2 cellular contexts compared by ENCODE assay signal in the genomic region with DNA sequence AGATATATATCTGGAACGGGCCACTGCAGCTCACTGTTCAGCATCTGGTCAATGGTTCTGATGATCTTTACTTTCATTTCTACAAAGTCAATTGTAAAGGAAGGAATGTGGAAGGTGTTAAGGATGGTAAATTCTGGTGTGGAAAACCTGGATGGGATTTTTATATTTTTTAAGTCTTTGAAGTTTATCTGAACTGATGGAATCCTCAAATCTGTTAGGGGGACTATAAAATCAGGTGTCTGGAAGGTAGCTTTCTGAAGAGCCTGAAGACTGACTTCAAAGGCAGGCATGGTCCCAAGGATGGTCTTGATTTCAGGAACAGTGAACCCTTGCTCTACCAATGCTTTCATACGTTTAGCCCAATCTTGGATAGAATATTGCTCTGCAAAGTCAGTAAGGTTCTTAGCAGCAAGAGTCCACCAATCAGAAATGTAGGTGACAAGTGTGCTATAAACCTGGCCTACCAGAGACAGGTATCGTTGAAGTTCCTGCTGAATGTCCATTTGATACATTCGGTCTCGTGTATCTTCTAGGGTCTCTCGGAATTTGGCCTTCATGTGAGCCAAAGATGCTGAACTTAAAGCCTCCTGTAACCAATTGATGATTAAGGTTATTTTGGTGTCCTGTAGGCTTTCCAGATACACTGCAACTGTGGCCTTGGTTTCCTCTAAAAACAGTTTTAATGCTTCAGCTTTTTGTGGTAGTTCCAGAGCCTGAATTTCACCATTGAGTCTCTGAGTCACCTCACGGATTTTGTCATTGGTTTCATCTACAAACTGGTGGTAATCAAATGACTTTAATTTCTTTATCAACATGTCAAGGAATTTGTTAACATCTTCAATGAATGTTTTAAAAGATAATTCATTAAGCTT.
A peak's percentile ranks its signal among the peaks of the same experiment; 100 is the strongest.
TF ChIP-seq lines count a peak whose summit lies in the region.

No MANE protein-coding gene starts in this region.

TF ChIP-seq in K562, 482 proteins besides CTCF, POLR2A, EP300 and RAD21:
- TF ChIP-seq RBM22 (IDR thresholded peaks at IDR 0.05; ENCODE audit: low read depth, low read length, poor library complexity, severe bottlenecking) (no peak), RAD51 (IDR thresholded peaks at IDR 0.05; ENCODE audit: borderline replicate concordance, low read depth) (no peak), SMARCA4 (IDR thresholded peaks at IDR 0.05) (no peak), BRD4 (IDR thresholded peaks at IDR 0.05) (no peak), ARID1B (IDR thresholded peaks at IDR 0.05) (no peak), NFIX (CRISPR knock-in tag; IDR thresholded peaks at IDR 0.05; ENCODE audit: low read depth) (no peak), ILF3 (IDR thresholded peaks at IDR 0.05; ENCODE audit: borderline replicate concordance) (no peak), CXXC5 (CRISPR knock-in tag; IDR thresholded peaks at IDR 0.05) (no peak), MCM5 (IDR thresholded peaks at IDR 0.05; ENCODE audit: low read depth) (no peak), ZC3H11A (IDR thresholded peaks at IDR 0.05; ENCODE audit: low read depth, low read length) (no peak), TBL1XR1 (IDR thresholded peaks at IDR 0.05; ENCODE audit: low read length in 2 of 2) (no peak), SMARCA5 (IDR thresholded peaks at IDR 0.05) (no peak), RBM17 (IDR thresholded peaks at IDR 0.05; ENCODE audit: borderline replicate concordance, low read depth, low read length) (no peak), KDM4B (IDR thresholded peaks at IDR 0.05; ENCODE audit: borderline replicate concordance in 2 of 2, low read depth in 1 of 2) (no peak)
- TF ChIP-seq, protein P1, sequence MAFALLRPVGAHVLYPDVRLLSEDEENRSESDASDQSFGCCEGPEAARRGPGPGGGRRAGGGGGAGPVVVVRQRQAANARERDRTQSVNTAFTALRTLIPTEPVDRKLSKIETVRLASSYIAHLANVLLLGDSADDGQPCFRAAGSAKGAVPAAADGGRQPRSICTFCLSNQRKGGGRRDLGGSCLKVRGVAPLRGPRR (CRISPR knock-in tag; IDR thresholded peaks at IDR 0.05): no peak
- TF ChIP-seq, protein P2, sequence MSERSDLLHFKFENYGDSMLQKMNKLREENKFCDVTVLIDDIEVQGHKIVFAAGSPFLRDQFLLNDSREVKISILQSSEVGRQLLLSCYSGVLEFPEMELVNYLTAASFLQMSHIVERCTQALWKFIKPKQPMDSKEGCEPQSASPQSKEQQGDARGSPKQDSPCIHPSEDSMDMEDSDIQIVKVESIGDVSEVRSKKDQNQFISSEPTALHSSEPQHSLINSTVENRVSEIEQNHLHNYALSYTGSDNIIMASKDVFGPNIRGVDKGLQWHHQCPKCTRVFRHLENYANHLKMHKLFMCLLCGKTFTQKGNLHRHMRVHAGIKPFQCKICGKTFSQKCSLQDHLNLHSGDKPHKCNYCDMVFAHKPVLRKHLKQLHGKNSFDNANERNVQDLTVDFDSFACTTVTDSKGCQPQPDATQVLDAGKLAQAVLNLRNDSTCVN (CRISPR knock-in tag; IDR thresholded peaks at IDR 0.05): no peak
- TF ChIP-seq, protein P3, sequence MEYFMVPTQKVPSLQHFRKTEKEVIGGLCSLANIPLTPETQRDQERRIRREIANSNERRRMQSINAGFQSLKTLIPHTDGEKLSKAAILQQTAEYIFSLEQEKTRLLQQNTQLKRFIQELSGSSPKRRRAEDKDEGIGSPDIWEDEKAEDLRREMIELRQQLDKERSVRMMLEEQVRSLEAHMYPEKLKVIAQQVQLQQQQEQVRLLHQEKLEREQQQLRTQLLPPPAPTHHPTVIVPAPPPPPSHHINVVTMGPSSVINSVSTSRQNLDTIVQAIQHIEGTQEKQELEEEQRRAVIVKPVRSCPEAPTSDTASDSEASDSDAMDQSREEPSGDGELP (CRISPR knock-in tag; IDR thresholded peaks at IDR 0.05; ENCODE audit: borderline replicate concordance): no peak
- TF ChIP-seq, protein P4, sequence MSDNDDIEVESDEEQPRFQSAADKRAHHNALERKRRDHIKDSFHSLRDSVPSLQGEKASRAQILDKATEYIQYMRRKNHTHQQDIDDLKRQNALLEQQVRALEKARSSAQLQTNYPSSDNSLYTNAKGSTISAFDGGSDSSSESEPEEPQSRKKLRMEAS (CRISPR knock-in tag; IDR thresholded peaks at IDR 0.05): no peak
- TF ChIP-seq, protein P5, sequence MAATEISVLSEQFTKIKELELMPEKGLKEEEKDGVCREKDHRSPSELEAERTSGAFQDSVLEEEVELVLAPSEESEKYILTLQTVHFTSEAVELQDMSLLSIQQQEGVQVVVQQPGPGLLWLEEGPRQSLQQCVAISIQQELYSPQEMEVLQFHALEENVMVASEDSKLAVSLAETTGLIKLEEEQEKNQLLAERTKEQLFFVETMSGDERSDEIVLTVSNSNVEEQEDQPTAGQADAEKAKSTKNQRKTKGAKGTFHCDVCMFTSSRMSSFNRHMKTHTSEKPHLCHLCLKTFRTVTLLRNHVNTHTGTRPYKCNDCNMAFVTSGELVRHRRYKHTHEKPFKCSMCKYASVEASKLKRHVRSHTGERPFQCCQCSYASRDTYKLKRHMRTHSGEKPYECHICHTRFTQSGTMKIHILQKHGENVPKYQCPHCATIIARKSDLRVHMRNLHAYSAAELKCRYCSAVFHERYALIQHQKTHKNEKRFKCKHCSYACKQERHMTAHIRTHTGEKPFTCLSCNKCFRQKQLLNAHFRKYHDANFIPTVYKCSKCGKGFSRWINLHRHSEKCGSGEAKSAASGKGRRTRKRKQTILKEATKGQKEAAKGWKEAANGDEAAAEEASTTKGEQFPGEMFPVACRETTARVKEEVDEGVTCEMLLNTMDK (IDR thresholded peaks at IDR 0.05; ENCODE audit: borderline replicate concordance, insufficient read depth, low read depth, low read length, poor library complexity, severe bottlenecking): no peak

TF ChIP-seq in HepG2, 621 proteins besides CTCF, POLR2A, EP300 and RAD21 (continues in another document):
- peak; percentile 62; the same call in 1 of the 2 replicates for TF ChIP-seq ZNF180 (CRISPR knock-in tag; IDR thresholded peaks at IDR 0.05; ENCODE audit: borderline replicate concordance, low read depth)
- TF ChIP-seq ZNF143 (CRISPR knock-in tag; IDR thresholded peaks at IDR 0.05): no peak
- peak; percentile 84; the same call in 1 of the 2 replicates for TF ChIP-seq ZNF879 (CRISPR knock-in tag; IDR thresholded peaks at IDR 0.05)
- TF ChIP-seq ELF4 (CRISPR knock-in tag; IDR thresholded peaks at IDR 0.05; ENCODE audit: borderline replicate concordance): no peak
- peak; percentile 70; the same call in 1 of the 2 replicates for TF ChIP-seq POLR2G (IDR thresholded peaks at IDR 0.05; ENCODE audit: low read depth, low read length)
- peak; percentile 60; the same call in 1 of the 2 replicates for TF ChIP-seq ZNF616 (CRISPR knock-in tag; IDR thresholded peaks at IDR 0.05; ENCODE audit: low read depth)
- TF ChIP-seq DNMT1 (CRISPR knock-in tag; IDR thresholded peaks at IDR 0.05): no peak
- peak; percentile 48; the same call in 1 of the 2 replicates for TF ChIP-seq ZNF772 (CRISPR knock-in tag; IDR thresholded peaks at IDR 0.05)
- TF ChIP-seq XRCC5 (optimal IDR thresholded peaks at IDR 0.05; ENCODE audit: low read length): no peak
- 0 out of 2 replicates have a peak, but pooled peaks have one; percentile 29 for TF ChIP-seq HNRNPL (IDR thresholded peaks at IDR 0.05; ENCODE audit: low read depth, low read length)
- 0 out of 2 replicates have a peak, but pooled peaks have one; percentile 0 for TF ChIP-seq MXD4 (CRISPR knock-in tag; IDR thresholded peaks at IDR 0.05)
- TF ChIP-seq ZFP82 (CRISPR knock-in tag; IDR thresholded peaks at IDR 0.05; ENCODE audit: borderline replicate concordance): 0 out of 2 replicates have a peak, but pooled peaks have one; percentile 13
- TF ChIP-seq, protein P6, sequence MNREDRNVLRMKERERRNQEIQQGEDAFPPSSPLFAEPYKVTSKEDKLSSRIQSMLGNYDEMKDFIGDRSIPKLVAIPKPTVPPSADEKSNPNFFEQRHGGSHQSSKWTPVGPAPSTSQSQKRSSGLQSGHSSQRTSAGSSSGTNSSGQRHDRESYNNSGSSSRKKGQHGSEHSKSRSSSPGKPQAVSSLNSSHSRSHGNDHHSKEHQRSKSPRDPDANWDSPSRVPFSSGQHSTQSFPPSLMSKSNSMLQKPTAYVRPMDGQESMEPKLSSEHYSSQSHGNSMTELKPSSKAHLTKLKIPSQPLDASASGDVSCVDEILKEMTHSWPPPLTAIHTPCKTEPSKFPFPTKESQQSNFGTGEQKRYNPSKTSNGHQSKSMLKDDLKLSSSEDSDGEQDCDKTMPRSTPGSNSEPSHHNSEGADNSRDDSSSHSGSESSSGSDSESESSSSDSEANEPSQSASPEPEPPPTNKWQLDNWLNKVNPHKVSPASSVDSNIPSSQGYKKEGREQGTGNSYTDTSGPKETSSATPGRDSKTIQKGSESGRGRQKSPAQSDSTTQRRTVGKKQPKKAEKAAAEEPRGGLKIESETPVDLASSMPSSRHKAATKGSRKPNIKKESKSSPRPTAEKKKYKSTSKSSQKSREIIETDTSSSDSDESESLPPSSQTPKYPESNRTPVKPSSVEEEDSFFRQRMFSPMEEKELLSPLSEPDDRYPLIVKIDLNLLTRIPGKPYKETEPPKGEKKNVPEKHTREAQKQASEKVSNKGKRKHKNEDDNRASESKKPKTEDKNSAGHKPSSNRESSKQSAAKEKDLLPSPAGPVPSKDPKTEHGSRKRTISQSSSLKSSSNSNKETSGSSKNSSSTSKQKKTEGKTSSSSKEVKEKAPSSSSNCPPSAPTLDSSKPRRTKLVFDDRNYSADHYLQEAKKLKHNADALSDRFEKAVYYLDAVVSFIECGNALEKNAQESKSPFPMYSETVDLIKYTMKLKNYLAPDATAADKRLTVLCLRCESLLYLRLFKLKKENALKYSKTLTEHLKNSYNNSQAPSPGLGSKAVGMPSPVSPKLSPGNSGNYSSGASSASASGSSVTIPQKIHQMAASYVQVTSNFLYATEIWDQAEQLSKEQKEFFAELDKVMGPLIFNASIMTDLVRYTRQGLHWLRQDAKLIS (CRISPR knock-in tag; IDR thresholded peaks at IDR 0.05): peak; percentile 88
- TF ChIP-seq GATA4 (IDR thresholded peaks at IDR 0.05; ENCODE audit: borderline replicate concordance, low read depth): 0 out of 2 replicates have a peak, but pooled peaks have one; percentile 19
- no peak for TF ChIP-seq ZNF343 (CRISPR knock-in tag; IDR thresholded peaks at IDR 0.05)
- TF ChIP-seq FOSL2 (CRISPR knock-in tag; IDR thresholded peaks at IDR 0.05): peak; percentile 18; the same call in 1 of the 2 replicates
- no peak for TF ChIP-seq ZNF761 (CRISPR knock-in tag; conservative IDR thresholded peaks at IDR 0.05)
- TF ChIP-seq, protein P7, sequence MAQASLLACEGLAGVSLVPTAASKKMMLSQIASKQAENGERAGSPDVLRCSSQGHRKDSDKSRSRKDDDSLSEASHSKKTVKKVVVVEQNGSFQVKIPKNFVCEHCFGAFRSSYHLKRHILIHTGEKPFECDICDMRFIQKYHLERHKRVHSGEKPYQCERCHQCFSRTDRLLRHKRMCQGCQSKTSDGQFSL (CRISPR knock-in tag; IDR thresholded peaks at IDR 0.05): peak; percentile 37; the same call in 1 of the 2 replicates
- TF ChIP-seq POLR2AphosphoS5 (IDR thresholded peaks at IDR 0.05; ENCODE audit: low read depth, low read length): peak; percentile 59
- no peak for TF ChIP-seq RARA (CRISPR knock-in tag; IDR thresholded peaks at IDR 0.05)
- TF ChIP-seq, protein P8, sequence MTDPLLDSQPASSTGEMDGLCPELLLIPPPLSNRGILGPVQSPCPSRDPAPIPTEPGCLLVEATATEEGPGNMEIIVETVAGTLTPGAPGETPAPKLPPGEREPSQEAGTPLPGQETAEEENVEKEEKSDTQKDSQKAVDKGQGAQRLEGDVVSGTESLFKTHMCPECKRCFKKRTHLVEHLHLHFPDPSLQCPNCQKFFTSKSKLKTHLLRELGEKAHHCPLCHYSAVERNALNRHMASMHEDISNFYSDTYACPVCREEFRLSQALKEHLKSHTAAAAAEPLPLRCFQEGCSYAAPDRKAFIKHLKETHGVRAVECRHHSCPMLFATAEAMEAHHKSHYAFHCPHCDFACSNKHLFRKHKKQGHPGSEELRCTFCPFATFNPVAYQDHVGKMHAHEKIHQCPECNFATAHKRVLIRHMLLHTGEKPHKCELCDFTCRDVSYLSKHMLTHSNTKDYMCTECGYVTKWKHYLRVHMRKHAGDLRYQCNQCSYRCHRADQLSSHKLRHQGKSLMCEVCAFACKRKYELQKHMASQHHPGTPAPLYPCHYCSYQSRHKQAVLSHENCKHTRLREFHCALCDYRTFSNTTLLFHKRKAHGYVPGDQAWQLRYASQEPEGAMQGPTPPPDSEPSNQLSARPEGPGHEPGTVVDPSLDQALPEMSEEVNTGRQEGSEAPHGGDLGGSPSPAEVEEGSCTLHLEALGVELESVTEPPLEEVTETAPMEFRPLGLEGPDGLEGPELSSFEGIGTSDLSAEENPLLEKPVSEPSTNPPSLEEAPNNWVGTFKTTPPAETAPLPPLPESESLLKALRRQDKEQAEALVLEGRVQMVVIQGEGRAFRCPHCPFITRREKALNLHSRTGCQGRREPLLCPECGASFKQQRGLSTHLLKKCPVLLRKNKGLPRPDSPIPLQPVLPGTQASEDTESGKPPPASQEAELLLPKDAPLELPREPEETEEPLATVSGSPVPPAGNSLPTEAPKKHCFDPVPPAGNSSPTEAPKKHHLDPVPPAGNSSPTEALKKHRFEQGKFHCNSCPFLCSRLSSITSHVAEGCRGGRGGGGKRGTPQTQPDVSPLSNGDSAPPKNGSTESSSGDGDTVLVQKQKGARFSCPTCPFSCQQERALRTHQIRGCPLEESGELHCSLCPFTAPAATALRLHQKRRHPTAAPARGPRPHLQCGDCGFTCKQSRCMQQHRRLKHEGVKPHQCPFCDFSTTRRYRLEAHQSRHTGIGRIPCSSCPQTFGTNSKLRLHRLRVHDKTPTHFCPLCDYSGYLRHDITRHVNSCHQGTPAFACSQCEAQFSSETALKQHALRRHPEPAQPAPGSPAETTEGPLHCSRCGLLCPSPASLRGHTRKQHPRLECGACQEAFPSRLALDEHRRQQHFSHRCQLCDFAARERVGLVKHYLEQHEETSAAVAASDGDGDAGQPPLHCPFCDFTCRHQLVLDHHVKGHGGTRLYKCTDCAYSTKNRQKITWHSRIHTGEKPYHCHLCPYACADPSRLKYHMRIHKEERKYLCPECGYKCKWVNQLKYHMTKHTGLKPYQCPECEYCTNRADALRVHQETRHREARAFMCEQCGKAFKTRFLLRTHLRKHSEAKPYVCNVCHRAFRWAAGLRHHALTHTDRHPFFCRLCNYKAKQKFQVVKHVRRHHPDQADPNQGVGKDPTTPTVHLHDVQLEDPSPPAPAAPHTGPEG (CRISPR knock-in tag; IDR thresholded peaks at IDR 0.05): peak; percentile 77; the same call in 1 of the 2 replicates
- TF ChIP-seq, protein P9, sequence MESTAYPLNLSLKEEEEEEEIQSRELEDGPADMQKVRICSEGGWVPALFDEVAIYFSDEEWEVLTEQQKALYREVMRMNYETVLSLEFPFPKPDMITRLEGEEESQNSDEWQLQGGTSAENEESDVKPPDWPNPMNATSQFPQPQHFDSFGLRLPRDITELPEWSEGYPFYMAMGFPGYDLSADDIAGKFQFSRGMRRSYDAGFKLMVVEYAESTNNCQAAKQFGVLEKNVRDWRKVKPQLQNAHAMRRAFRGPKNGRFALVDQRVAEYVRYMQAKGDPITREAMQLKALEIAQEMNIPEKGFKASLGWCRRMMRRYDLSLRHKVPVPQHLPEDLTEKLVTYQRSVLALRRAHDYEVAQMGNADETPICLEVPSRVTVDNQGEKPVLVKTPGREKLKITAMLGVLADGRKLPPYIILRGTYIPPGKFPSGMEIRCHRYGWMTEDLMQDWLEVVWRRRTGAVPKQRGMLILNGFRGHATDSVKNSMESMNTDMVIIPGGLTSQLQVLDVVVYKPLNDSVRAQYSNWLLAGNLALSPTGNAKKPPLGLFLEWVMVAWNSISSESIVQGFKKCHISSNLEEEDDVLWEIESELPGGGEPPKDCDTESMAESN (CRISPR knock-in tag; conservative IDR thresholded peaks at IDR 0.05): peak; percentile 9; the same call in 1 of the 2 replicates
- peak; percentile 77; the same call in 1 of the 2 replicates for TF ChIP-seq SPEN (CRISPR knock-in tag; IDR thresholded peaks at IDR 0.05; ENCODE audit: low read depth)
